21 cellular contexts compared by ENCODE assay signal in the genomic region with DNA sequence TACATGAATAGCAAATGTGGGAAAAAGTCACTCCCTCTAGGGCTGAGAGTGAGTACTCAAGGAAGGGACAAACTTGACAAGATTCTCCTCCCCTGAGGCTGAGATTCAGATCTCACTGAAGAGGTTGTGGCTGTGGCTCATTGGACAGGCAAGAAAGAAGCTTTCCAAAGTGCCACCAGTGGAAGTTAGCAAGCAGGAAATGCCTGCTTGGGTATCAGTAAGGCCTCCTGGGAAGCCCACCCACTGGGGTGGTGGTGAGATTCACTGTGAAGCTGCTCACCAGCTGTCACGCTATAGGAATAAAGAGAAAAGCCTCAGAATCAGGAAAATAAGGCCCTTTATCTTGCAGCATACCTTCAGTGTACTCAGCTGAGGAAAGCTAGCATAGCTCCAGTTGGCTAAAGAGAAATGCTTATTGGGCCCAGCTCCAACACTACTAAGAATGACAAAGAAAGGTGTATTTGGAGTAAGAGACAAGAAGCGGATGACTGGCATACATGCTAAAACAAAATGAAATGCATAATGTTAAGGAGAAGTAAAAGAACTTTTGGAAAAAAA.
DNase-seq lines count a peak whose midpoint lies in the region; FAIRE-seq and TF ChIP-seq lines count a peak whose summit lies in the region.
"Had no signal": no experiment of that assay in that cellular context is flagged by ENCODE, and none has a peak within 500 bp of the region (broad histone marks: within the 10 kb centered on the region; RNA-seq: fewer than 3 reads in every experiment).

No MANE protein-coding gene starts in this region.

- H3K9me3 Mint-ChIP-seq in endodermal cell: no peaks in the 10 kb centered on the region

- H3K36me3 ChIP-seq in A673 (ENCODE audit: insufficient read depth, low read length, poor library complexity, severe bottlenecking): no peaks in the 10 kb centered on the region
- no peaks in the 10 kb centered on the region for H3K36me3 ChIP-seq in HUES6 (ENCODE audit: control insufficient read depth, insufficient read depth, low read length)
- H3K36me3 ChIP-seq in endodermal cell (ENCODE audit: control insufficient read depth, insufficient read depth, low read length): no peaks in the 10 kb centered on the region
- H3K36me3 ChIP-seq in small intestine (ENCODE audit: control insufficient read depth in 2 of 2, insufficient read depth in 2 of 2, low read length in 2 of 2): no peaks in the 10 kb centered on the region

- H3K27me3 ChIP-seq in A673 (replicated peaks; ENCODE audit: insufficient read depth, low read depth, low read length, poor library complexity) (no peaks in the 10 kb centered on the region), HUES6 (ENCODE audit: control insufficient read depth, insufficient read depth, low read length) (no peaks in the 10 kb centered on the region), endodermal cell (ENCODE audit: control insufficient read depth, insufficient read depth, low read length, poor library complexity, severe bottlenecking) (no peaks in the 10 kb centered on the region), small intestine (ENCODE audit: control insufficient read depth in 2 of 2, insufficient read depth in 2 of 2, low read length in 2 of 2) (no peaks in the 10 kb centered on the region)

- no peaks in the 10 kb centered on the region for H3K27me3 Mint-ChIP-seq in endodermal cell (ENCODE audit: insufficient read depth)
- H3K27me3 Mint-ChIP-seq: CD4-positive, alpha-beta T cell had no signal

- POLR2A ChIA-PET in A673 (lab: Charles Lee; ENCODE audit: low non-redundant PET): no interaction called here

- 13 to 72% methylated on average over 1 to 2 of the region's 2 CpGs for WGBS in endodermal cell (ENCODE audit: insufficient coverage in 1 of 2, insufficient read length in 1 of 2), 2 experiments
- WGBS in small intestine, 3 donors: 54 to 69% (median 68%) methylated on average over 2 of the region's 2 CpGs

- H3K36me3 Mint-ChIP-seq in endodermal cell (ENCODE audit: low read depth): no peaks in the 10 kb centered on the region

- no peak overlapping the region for H3K9ac ChIP-seq in HUES6 (ENCODE audit: low read length)
- no peak overlapping the region for H3K9ac ChIP-seq in endodermal cell (ENCODE audit: extremely low read depth, low read length, poor library complexity, severe bottlenecking)

- TF ChIP-seq CTCF in A673 (conservative IDR thresholded peaks at IDR 0.05; ENCODE audit: low read depth, low read length): no peak
- peak; percentile 20 for TF ChIP-seq CTCF in endodermal cell (conservative IDR thresholded peaks at IDR 0.05)

- intact Hi-C loops in A673 (cut with micrococcal nuclease; ENCODE audit: unreplicated experiment): no loop called here
- intact Hi-C loops in posterior vena cava (cut with DNase I): no loop called here

- peak overlapping the region; percentile 26 for H3K27ac ChIP-seq in A673 (ENCODE audit: low read depth, low read length, poor library complexity, severe bottlenecking)
- peak overlapping the region; percentile 44; the same call in 1 of the 2 replicates for H3K27ac ChIP-seq in HUES6 (ENCODE audit: low read depth, low read length)
- H3K27ac ChIP-seq in endodermal cell (ENCODE audit: low read depth, low read length): no peak overlapping the region
- no peak overlapping the region for H3K27ac ChIP-seq in small intestine (ENCODE audit: low read depth in 1 of 2, low read length in 1 of 2)
- H3K27ac ChIP-seq: 22Rv1 had no signal

- H3K4me1 ChIP-seq in A673 (ENCODE audit: insufficient read depth, low read length, poor library complexity, severe bottlenecking): peaks cover 15% of the 10 kb centered on the region
- H3K4me1 ChIP-seq in HUES6 (ENCODE audit: control insufficient read depth, insufficient read depth, low read length): peaks cover 32% of the 10 kb centered on the region
- H3K4me1 ChIP-seq in endodermal cell (ENCODE audit: control insufficient read depth, insufficient read depth, low read length): peaks cover 8% of the 10 kb centered on the region
- no peaks in the 10 kb centered on the region for H3K4me1 ChIP-seq in small intestine (ENCODE audit: control insufficient read depth in 2 of 2, insufficient read depth in 1 of 2, low read depth in 1 of 2, low read length in 1 of 2)
- H3K4me1 ChIP-seq: Caco-2 had no signal

- peaks cover 12% of the 10 kb centered on the region for H3K4me1 Mint-ChIP-seq in endodermal cell

- no peak overlapping the region for H3K4me3 Mint-ChIP-seq in endodermal cell
- H3K4me3 Mint-ChIP-seq: CD4-positive, alpha-beta T cell; HFFc6 had no signal

- H3K4me3 ChIP-seq in A673 (ENCODE audit: low read depth, low read length, poor library complexity, severe bottlenecking) (no peak overlapping the region), HUES6 (ENCODE audit: low read depth, low read length) (no peak overlapping the region), endodermal cell (ENCODE audit: low read length) (no peak overlapping the region), small intestine (ENCODE audit: low read depth in 1 of 2, low read length in 2 of 2) (no peak overlapping the region)
- H3K4me3 ChIP-seq: GM12878 had no signal

- no TSS peak for BruUV-seq in A673 (replicated peaks; lab: Mats Ljungman, UMichigan)

- CTCF ChIA-PET in A673 (lab: Charles Lee): no interaction called here

- no peak for FAIRE-seq in small intestine (lab: Jason Lieb, UNC)
- FAIRE-seq: GM12878, HTR-8/SVneo had no signal

- no peak overlapping the region for H3K27ac Mint-ChIP-seq in endodermal cell
- H3K27ac Mint-ChIP-seq: CD4-positive, alpha-beta T cell; HFFc6 had no signal

- DNase-seq in A673 (ENCODE audit: low spot score): peak; percentile 85
- peak; percentile 80 for DNase-seq in endodermal cell
- DNase-seq in left kidney (ENCODE audit: low read depth, low spot score): peak; percentile 2
- no peak for DNase-seq in small intestine
- no peak for DNase-seq in posterior vena cava (ENCODE audit: low spot score)
- no peak for DNase-seq in cerebellum (ENCODE audit: low spot score)
- no peak for DNase-seq in NCI-H524 (lab: John Stamatoyannopoulos, UW)
- DNase-seq: Caco-2; CD4-positive, alpha-beta T cell; HFFc6; KBM-7; NCI-H1105 treated with DMSO at 0.1 percent for 48 hours; NCI-H1694 treated with DMSO at 0.1 percent for 48 hours; NCI-H748 treated with DMSO at 0.1 percent for 48 hours; NK-92 treated with Interleukin-12 subunit alpha and Interleukin-12 subunit beta, amount 100 ng/mL, for 24 hours; OCI-M1; SHP77 treated with DMSO at 0.1 percent for 48 hours had no signal

- no peaks in the 10 kb centered on the region for H3K9me3 ChIP-seq in A673 (ENCODE audit: low read depth, low read length, poor library complexity, severe bottlenecking)
- H3K9me3 ChIP-seq in HUES6 (ENCODE audit: control insufficient read depth, insufficient read depth, low read depth, low read length): no peaks in the 10 kb centered on the region
- no peaks in the 10 kb centered on the region for H3K9me3 ChIP-seq in endodermal cell (ENCODE audit: control insufficient read depth, low read length)
- H3K9me3 ChIP-seq in small intestine (ENCODE audit: control insufficient read depth, low read depth): no peaks in the 10 kb centered on the region
- H3K9me3 ChIP-seq: Caco-2 had no signal

Comparison
In these comparisons a context has a peak if more than half of its experiments do, and no peak if none do; other contexts are left out.
1. DNase-seq: peak in A673 (single experiment), endodermal cell (single experiment) and left kidney (single experiment); none in small intestine (single experiment), posterior vena cava (single experiment), cerebellum (single experiment) and NCI-H524 (0 of 2).
2. H3K27ac ChIP-seq: peak in A673 (single experiment) and HUES6 (single experiment); none in endodermal cell (single experiment) and small intestine (0 of 2).